8 cellular contexts compared by ENCODE assay signal in genomic region chr2:64768426-64769033, GRCh38.
DNase-seq lines count a peak whose midpoint lies in the region; TF ChIP-seq lines count a peak whose summit lies in the region.

No MANE protein-coding gene starts in this region.

- no peak for TF ChIP-seq CTCF in Loucy (conservative IDR thresholded peaks at IDR 0.05; ENCODE audit: low read length)

- H3K9me3 ChIP-seq in Loucy (ENCODE audit: insufficient read depth, low read depth, low read length) (no peaks in the 10 kb centered on the region), muscle layer of colon (ENCODE audit: low read length) (no peaks in the 10 kb centered on the region)

- no peaks in the 10 kb centered on the region for H3K79me2 ChIP-seq in Loucy (ENCODE audit: insufficient read depth, low read length)

- H3K36me3 ChIP-seq in Loucy (ENCODE audit: insufficient read depth, low read length), result no peaks in the 10 kb centered on the region
- H3K36me3 ChIP-seq in muscle layer of colon (ENCODE audit: insufficient read depth, low read length), result no peaks in the 10 kb centered on the region

- peak overlapping the region; percentile 81 for H3K4me2 ChIP-seq in Loucy (ENCODE audit: low read depth, low read length, poor library complexity, severe bottlenecking)

- peak overlapping the region; percentile 80 for H3K4me3 ChIP-seq in Loucy (ENCODE audit: low read length, poor library complexity, severe bottlenecking)
- peak overlapping the region; percentile 62 to 71 for H3K4me3 ChIP-seq in muscle layer of colon (ENCODE audit: low read depth in 1 of 2, low read length in 2 of 2)

- H3F3A ChIP-seq in Loucy (ENCODE audit: low read depth), result no peaks in the 10 kb centered on the region

- DNase-seq in CD1c-positive myeloid dendritic cell (ENCODE audit: extremely low spot score) (peak; percentile 42), caudate nucleus (lab: John Stamatoyannopoulos, UW) (no peak), iPS-NIHi11 (ENCODE audit: low spot score) (no peak), superior temporal gyrus (ENCODE audit: extremely low spot score) (no peak), NCI-H526 treated with DMSO at 0.1 percent for 48 hours (lab: John Stamatoyannopoulos, UW) (no peak), AG20443 (ENCODE audit: low spot score) (no peak)

- H3K4me1 ChIP-seq in Loucy (ENCODE audit: insufficient read depth, low read length, poor library complexity, severe bottlenecking) (peaks cover 15% of the 10 kb centered on the region), muscle layer of colon (ENCODE audit: insufficient read depth, low read length) (peaks cover 33% of the 10 kb centered on the region)

- H3K27ac ChIP-seq in caudate nucleus (ENCODE audit: low read depth, low read length) (peak overlapping the region; percentile 97), muscle layer of colon (ENCODE audit: low read depth, low read length) (peak overlapping the region; percentile 86)

- H3K9ac ChIP-seq in Loucy (ENCODE audit: low read depth, low read length, poor library complexity, severe bottlenecking), result peak overlapping the region; percentile 79
- H3K9ac ChIP-seq in muscle layer of colon (ENCODE audit: low read length), result peak overlapping the region; percentile 81

- H3K9me2 ChIP-seq in Loucy (replicated peaks; ENCODE audit: low read depth, low read length), result no peaks in the 10 kb centered on the region

- peak overlapping the region; percentile 74 for H2AFZ ChIP-seq in Loucy (ENCODE audit: low read length)

- no peaks in the 10 kb centered on the region for H4K20me1 ChIP-seq in Loucy (ENCODE audit: insufficient read depth, low read length, poor library complexity, severe bottlenecking)

- H3K27me3 ChIP-seq in Loucy (ENCODE audit: insufficient read depth, low read length, poor library complexity, severe bottlenecking), result no peaks in the 10 kb centered on the region
- no peaks in the 10 kb centered on the region for H3K27me3 ChIP-seq in muscle layer of colon (ENCODE audit: control insufficient read depth in 1 of 2, insufficient read depth in 2 of 2, low read length in 2 of 2)
